ENCODE assay signal across 15 cellular contexts in genomic region chr3:17352620-17353019, GRCh38.
DNase-seq lines count a peak whose midpoint lies in the region; ATAC-seq and TF ChIP-seq lines count a peak whose summit lies in the region.
"Had no signal": no experiment of that assay in that cellular context is flagged by ENCODE, and none has a peak within 500 bp of the region (broad histone marks: within the 10 kb centered on the region; RNA-seq: fewer than 3 reads in every experiment).

No MANE protein-coding gene starts in this region.

- no peak overlapping the region for H3K27ac ChIP-seq in left lung
- H3K27ac ChIP-seq: 22Rv1 had no signal

- ATAC-seq in GM21423 (IDR thresholded peaks at IDR 0.05; ENCODE audit: unreplicated experiment), result no peak
- no peak for ATAC-seq in left lung
- ATAC-seq: CD8-positive, alpha-beta T cell had no signal

- no peaks in the 10 kb centered on the region for H3K36me3 ChIP-seq in left lung

- no peaks in the 10 kb centered on the region for H3K27me3 ChIP-seq in left lung

- H3K4me3 ChIP-seq in left lung, result no peak overlapping the region

- DNase-seq in NCI-H2081 (lab: John Stamatoyannopoulos, UW), result peak; percentile 1 to 59
- DNase-seq in NCI-H2081 treated with DMSO at 0.1 percent for 48 hours (lab: John Stamatoyannopoulos, UW), result no peak
- DNase-seq in NCI-H1417 treated with DMSO at 0.1 percent for 48 hours (lab: John Stamatoyannopoulos, UW), result peak; percentile 86
- peak; percentile 39 for DNase-seq in NCI-H2227 (lab: John Stamatoyannopoulos, UW; ENCODE audit: unreplicated experiment)
- DNase-seq in NCI-H774 (lab: John Stamatoyannopoulos, UW), result peak; percentile 37
- DNase-seq in left lung, result no peak
- no peak for DNase-seq in NCI-H2196 (lab: John Stamatoyannopoulos, UW; ENCODE audit: unreplicated experiment)
- DNase-seq: Caco-2; CD8-positive, alpha-beta T cell; DMS 273 treated with DMSO at 0.1 percent for 48 hours; GOT3; H9; HFFc6 had no signal

- H3K9me3 ChIP-seq in left lung, result no peaks in the 10 kb centered on the region
- H3K9me3 ChIP-seq: Caco-2 had no signal

- no peaks in the 10 kb centered on the region for H3K4me1 ChIP-seq in left lung
- H3K4me1 ChIP-seq: Caco-2 had no signal

- intact Hi-C loops in left lung (cut with DNase I), result no loop called here

- TF ChIP-seq CTCF in left lung (IDR thresholded peaks at IDR 0.05), result no peak

Comparison
In these comparisons a context has a peak if more than half of its experiments do, and no peak if none do; other contexts are left out.
1. DNase-seq: peak in NCI-H2081 (2 of 2), NCI-H1417 treated with DMSO at 0.1 percent for 48 hours (single experiment), NCI-H2227 (single experiment) and NCI-H774 (single experiment); none in NCI-H2081 treated with DMSO at 0.1 percent for 48 hours (single experiment), left lung (0 of 2) and NCI-H2196 (single experiment).